Comparison of ENCODE assay signal across 1 cellular context in the genomic region with DNA sequence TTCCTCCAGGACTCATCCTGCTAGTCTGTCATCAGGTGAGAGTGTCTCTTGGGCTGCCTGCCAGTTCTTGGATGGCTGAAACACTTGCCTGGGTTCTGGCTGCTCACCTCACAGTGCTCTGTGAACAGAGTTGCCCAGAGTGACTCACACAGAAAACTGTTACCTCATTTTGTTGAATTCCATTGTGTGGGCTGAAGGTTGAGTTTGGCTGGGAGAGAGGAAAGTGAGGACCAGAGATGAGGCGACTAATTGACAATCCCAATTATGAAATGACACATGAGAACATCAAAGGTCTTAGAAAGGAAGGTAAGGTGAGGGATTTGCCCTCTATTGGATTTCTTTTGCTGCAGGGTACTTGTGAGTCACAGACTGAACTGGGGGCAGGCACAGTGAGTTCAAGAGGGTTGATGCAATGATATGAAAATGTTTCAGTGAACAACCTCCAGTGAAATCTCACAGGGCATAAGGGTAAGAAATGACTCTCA.
A peak's percentile ranks its signal among the peaks of the same experiment; 100 is the strongest.
TF ChIP-seq lines count a peak whose summit lies in the region.

No MANE protein-coding gene starts in this region.

TF ChIP-seq in HEK293, 187 proteins besides CTCF, POLR2A, EP300 and RAD21 (continued from another document and continues in another):
- TF ChIP-seq ZNF391 (tag by site-specific recombination; IDR thresholded peaks at IDR 0.05; ENCODE audit: borderline replicate concordance, low read depth) (no peak), OVOL3 (tag by site-specific recombination; IDR thresholded peaks at IDR 0.05) (no peak), SCRT1 (tag by site-specific recombination; IDR thresholded peaks at IDR 0.05; ENCODE audit: borderline replicate concordance) (no peak), ZNF623 (tag by site-specific recombination; IDR thresholded peaks at IDR 0.05) (no peak; the same call in 1 of the 2 replicates), ZNF596 (tag by site-specific recombination; IDR thresholded peaks at IDR 0.05) (no peak), ZNF768 (tag by site-specific recombination; IDR thresholded peaks at IDR 0.05) (0 out of 2 replicates have a peak, but pooled peaks have one; percentile 9), ZFHX2 (tag by site-specific recombination; conservative IDR thresholded peaks at IDR 0.05) (peak; percentile 61), EGR2 (tag by site-specific recombination; IDR thresholded peaks at IDR 0.05; ENCODE audit: low read depth) (no peak), ZNF621 (tag by site-specific recombination; IDR thresholded peaks at IDR 0.05) (no peak), GLIS1 (tag by site-specific recombination; IDR thresholded peaks at IDR 0.05) (no peak), ZNF292 (tag by site-specific recombination; IDR thresholded peaks at IDR 0.05; ENCODE audit: borderline replicate concordance, low read depth) (no peak), ZNF248 (tag by site-specific recombination; IDR thresholded peaks at IDR 0.05) (no peak), ZNF366 (tag by site-specific recombination; conservative IDR thresholded peaks at IDR 0.05) (peak; percentile 84), ZNF350 (tag by site-specific recombination; IDR thresholded peaks at IDR 0.05) (no peak), ZBTB17 (tag by site-specific recombination; IDR thresholded peaks at IDR 0.05) (peak; percentile 42; the same call in 1 of the 2 replicates), KLF1 (tag by site-specific recombination; IDR thresholded peaks at IDR 0.05) (no peak), ZNF416 (tag by site-specific recombination; IDR thresholded peaks at IDR 0.05) (no peak), ZBTB21 (tag by site-specific recombination; IDR thresholded peaks at IDR 0.05) (peak; percentile 83), ZNF239 (tag by site-specific recombination; IDR thresholded peaks at IDR 0.05) (no peak), PRDM1 (tag by site-specific recombination; IDR thresholded peaks at IDR 0.05) (peak; percentile 74), ZNF510 (tag by site-specific recombination; IDR thresholded peaks at IDR 0.05; ENCODE audit: insufficient replicate concordance) (no peak), ZNF10 (tag by site-specific recombination; IDR thresholded peaks at IDR 0.05) (peak; percentile 30; the same call in 1 of the 2 replicates), ZNF677 (tag by site-specific recombination; IDR thresholded peaks at IDR 0.05) (no peak), SALL2 (tag by site-specific recombination; IDR thresholded peaks at IDR 0.05; ENCODE audit: borderline replicate concordance) (no peak), ZSCAN30 (tag by site-specific recombination; IDR thresholded peaks at IDR 0.05) (no peak), ZNF146 (tag by site-specific recombination; IDR thresholded peaks at IDR 0.05) (no peak), ZNF394 (tag by site-specific recombination; IDR thresholded peaks at IDR 0.05; ENCODE audit: borderline replicate concordance) (peak; percentile 14; the same call in 1 of the 2 replicates), ZBTB1 (tag by site-specific recombination; IDR thresholded peaks at IDR 0.05) (no peak), ZNF514 (tag by site-specific recombination; IDR thresholded peaks at IDR 0.05) (no peak)
- TF ChIP-seq, protein P1, sequence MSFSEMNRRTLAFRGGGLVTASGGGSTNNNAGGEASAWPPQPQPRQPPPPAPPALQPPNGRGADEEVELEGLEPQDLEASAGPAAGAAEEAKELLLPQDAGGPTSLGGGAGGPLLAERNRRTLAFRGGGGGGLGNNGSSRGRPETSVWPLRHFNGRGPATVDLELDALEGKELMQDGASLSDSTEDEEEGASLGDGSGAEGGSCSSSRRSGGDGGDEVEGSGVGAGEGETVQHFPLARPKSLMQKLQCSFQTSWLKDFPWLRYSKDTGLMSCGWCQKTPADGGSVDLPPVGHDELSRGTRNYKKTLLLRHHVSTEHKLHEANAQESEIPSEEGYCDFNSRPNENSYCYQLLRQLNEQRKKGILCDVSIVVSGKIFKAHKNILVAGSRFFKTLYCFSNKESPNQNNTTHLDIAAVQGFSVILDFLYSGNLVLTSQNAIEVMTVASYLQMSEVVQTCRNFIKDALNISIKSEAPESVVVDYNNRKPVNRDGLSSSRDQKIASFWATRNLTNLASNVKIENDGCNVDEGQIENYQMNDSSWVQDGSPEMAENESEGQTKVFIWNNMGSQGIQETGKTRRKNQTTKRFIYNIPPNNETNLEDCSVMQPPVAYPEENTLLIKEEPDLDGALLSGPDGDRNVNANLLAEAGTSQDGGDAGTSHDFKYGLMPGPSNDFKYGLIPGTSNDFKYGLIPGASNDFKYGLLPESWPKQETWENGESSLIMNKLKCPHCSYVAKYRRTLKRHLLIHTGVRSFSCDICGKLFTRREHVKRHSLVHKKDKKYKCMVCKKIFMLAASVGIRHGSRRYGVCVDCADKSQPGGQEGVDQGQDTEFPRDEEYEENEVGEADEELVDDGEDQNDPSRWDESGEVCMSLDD (tag by site-specific recombination; IDR thresholded peaks at IDR 0.05): no peak
- TF ChIP-seq, protein P2, sequence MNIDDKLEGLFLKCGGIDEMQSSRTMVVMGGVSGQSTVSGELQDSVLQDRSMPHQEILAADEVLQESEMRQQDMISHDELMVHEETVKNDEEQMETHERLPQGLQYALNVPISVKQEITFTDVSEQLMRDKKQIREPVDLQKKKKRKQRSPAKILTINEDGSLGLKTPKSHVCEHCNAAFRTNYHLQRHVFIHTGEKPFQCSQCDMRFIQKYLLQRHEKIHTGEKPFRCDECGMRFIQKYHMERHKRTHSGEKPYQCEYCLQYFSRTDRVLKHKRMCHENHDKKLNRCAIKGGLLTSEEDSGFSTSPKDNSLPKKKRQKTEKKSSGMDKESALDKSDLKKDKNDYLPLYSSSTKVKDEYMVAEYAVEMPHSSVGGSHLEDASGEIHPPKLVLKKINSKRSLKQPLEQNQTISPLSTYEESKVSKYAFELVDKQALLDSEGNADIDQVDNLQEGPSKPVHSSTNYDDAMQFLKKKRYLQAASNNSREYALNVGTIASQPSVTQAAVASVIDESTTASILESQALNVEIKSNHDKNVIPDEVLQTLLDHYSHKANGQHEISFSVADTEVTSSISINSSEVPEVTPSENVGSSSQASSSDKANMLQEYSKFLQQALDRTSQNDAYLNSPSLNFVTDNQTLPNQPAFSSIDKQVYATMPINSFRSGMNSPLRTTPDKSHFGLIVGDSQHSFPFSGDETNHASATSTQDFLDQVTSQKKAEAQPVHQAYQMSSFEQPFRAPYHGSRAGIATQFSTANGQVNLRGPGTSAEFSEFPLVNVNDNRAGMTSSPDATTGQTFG (tag by site-specific recombination; IDR thresholded peaks at IDR 0.05; ENCODE audit: borderline replicate concordance): no peak
- TF ChIP-seq, protein P3, sequence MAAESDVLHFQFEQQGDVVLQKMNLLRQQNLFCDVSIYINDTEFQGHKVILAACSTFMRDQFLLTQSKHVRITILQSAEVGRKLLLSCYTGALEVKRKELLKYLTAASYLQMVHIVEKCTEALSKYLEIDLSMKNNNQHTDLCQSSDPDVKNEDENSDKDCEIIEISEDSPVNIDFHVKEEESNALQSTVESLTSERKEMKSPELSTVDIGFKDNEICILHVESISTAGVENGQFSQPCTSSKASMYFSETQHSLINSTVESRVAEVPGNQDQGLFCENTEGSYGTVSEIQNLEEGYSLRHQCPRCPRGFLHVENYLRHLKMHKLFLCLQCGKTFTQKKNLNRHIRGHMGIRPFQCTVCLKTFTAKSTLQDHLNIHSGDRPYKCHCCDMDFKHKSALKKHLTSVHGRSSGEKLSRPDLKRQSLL (tag by site-specific recombination; IDR thresholded peaks at IDR 0.05): no peak
- TF ChIP-seq, protein P4, sequence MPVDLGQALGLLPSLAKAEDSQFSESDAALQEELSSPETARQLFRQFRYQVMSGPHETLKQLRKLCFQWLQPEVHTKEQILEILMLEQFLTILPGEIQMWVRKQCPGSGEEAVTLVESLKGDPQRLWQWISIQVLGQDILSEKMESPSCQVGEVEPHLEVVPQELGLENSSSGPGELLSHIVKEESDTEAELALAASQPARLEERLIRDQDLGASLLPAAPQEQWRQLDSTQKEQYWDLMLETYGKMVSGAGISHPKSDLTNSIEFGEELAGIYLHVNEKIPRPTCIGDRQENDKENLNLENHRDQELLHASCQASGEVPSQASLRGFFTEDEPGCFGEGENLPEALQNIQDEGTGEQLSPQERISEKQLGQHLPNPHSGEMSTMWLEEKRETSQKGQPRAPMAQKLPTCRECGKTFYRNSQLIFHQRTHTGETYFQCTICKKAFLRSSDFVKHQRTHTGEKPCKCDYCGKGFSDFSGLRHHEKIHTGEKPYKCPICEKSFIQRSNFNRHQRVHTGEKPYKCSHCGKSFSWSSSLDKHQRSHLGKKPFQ (tag by site-specific recombination; IDR thresholded peaks at IDR 0.05): no peak
- TF ChIP-seq, protein P5, sequence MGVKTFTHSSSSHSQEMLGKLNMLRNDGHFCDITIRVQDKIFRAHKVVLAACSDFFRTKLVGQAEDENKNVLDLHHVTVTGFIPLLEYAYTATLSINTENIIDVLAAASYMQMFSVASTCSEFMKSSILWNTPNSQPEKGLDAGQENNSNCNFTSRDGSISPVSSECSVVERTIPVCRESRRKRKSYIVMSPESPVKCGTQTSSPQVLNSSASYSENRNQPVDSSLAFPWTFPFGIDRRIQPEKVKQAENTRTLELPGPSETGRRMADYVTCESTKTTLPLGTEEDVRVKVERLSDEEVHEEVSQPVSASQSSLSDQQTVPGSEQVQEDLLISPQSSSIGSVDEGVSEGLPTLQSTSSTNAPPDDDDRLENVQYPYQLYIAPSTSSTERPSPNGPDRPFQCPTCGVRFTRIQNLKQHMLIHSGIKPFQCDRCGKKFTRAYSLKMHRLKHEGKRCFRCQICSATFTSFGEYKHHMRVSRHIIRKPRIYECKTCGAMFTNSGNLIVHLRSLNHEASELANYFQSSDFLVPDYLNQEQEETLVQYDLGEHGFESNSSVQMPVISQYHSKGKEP (tag by site-specific recombination; IDR thresholded peaks at IDR 0.05): no peak
- TF ChIP-seq, protein P6, sequence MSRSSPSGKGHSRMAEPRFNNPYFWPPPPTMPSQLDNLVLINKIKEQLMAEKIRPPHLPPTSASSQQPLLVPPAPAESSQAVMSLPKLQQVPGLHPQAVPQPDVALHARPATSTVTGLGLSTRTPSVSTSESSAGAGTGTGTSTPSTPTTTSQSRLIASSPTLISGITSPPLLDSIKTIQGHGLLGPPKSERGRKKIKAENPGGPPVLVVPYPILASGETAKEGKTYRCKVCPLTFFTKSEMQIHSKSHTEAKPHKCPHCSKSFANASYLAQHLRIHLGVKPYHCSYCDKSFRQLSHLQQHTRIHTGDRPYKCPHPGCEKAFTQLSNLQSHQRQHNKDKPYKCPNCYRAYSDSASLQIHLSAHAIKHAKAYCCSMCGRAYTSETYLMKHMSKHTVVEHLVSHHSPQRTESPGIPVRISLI (tag by site-specific recombination; IDR thresholded peaks at IDR 0.05): no peak
- TF ChIP-seq, protein P7, sequence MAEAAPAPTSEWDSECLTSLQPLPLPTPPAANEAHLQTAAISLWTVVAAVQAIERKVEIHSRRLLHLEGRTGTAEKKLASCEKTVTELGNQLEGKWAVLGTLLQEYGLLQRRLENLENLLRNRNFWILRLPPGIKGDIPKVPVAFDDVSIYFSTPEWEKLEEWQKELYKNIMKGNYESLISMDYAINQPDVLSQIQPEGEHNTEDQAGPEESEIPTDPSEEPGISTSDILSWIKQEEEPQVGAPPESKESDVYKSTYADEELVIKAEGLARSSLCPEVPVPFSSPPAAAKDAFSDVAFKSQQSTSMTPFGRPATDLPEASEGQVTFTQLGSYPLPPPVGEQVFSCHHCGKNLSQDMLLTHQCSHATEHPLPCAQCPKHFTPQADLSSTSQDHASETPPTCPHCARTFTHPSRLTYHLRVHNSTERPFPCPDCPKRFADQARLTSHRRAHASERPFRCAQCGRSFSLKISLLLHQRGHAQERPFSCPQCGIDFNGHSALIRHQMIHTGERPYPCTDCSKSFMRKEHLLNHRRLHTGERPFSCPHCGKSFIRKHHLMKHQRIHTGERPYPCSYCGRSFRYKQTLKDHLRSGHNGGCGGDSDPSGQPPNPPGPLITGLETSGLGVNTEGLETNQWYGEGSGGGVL (tag by site-specific recombination; IDR thresholded peaks at IDR 0.05): peak; percentile 83
- TF ChIP-seq, protein P8, sequence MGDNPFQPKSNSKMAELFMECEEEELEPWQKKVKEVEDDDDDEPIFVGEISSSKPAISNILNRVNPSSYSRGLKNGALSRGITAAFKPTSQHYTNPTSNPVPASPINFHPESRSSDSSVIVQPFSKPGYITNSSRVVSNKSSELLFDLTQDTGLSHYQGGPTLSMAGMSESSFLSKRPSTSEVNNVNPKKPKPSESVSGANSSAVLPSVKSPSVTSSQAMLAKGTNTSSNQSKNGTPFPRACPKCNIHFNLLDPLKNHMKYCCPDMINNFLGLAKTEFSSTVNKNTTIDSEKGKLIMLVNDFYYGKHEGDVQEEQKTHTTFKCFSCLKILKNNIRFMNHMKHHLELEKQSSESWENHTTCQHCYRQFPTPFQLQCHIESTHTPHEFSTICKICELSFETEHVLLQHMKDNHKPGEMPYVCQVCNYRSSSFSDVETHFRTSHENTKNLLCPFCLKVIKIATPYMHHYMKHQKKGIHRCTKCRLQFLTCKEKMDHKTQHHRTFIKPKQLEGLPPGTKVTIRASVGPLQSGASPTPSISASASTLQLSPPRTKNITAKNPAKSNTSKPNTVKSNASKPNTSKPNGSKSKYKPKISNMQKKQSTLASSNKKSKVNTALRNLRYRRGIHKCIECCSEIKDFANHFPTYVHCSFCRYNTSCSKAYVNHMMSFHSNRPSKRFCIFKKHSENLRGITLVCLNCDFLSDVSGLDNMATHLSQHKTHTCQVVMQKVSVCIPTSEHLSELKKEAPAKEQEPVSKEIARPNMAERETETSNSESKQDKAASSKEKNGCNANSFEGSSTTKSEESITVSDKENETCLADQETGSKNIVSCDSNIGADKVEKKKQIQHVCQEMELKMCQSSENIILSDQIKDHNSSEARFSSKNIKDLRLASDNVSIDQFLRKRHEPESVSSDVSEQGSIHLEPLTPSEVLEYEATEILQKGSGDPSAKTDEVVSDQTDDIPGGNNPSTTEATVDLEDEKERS (tag by site-specific recombination; IDR thresholded peaks at IDR 0.05): no peak
- TF ChIP-seq, protein P9, sequence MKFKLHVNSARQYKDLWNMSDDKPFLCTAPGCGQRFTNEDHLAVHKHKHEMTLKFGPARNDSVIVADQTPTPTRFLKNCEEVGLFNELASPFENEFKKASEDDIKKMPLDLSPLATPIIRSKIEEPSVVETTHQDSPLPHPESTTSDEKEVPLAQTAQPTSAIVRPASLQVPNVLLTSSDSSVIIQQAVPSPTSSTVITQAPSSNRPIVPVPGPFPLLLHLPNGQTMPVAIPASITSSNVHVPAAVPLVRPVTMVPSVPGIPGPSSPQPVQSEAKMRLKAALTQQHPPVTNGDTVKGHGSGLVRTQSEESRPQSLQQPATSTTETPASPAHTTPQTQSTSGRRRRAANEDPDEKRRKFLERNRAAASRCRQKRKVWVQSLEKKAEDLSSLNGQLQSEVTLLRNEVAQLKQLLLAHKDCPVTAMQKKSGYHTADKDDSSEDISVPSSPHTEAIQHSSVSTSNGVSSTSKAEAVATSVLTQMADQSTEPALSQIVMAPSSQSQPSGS (tag by site-specific recombination; IDR thresholded peaks at IDR 0.05; ENCODE audit: low read depth): 0 out of 2 replicates have a peak, but pooled peaks have one; percentile 14
- TF ChIP-seq, protein P10, sequence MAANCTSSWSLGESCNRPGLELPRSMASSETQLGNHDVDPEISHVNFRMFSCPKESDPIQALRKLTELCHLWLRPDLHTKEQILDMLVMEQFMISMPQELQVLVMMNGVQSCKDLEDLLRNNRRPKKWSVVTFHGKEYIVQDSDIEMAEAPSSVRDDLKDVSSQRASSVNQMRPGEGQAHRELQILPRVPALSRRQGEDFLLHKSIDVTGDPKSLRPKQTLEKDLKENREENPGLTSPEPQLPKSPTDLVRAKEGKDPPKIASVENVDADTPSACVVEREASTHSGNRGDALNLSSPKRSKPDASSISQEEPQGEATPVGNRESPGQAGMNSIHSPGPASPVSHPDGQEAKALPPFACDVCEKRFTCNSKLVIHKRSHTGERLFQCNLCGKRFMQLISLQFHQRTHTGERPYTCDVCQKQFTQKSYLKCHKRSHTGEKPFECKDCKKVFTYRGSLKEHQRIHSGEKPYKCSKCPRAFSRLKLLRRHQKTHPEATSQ (tag by site-specific recombination; IDR thresholded peaks at IDR 0.05): no peak
